ENCODE assay signal across 8 cellular contexts in genomic region chr16:75494696-75495601, GRCh38. TPM values are rescaled to one million over a fixed set of nuclear protein-coding genes. Genes with fewer than 3 reads are reported as not detected.
DNase-seq lines count a peak whose midpoint lies in the region; ATAC-seq and TF ChIP-seq lines count a peak whose summit lies in the region.

Gene CHST6, minus strand, starts transcription at chr16:75495441. Its CDS starts 15,613 bp downstream, at chr16:75479828.

- TF ChIP-seq POLR2A in right lobe of liver (IDR thresholded peaks at IDR 0.05): no peak
- TF ChIP-seq POLR2A in lower leg skin (IDR thresholded peaks at IDR 0.05): no peak

- no peak within 1 kb of the TSS for H3K4me3 ChIP-seq in OCI-LY1 (ENCODE audit: low read depth, low read length, poor library complexity, severe bottlenecking)
- peak within 1 kb of the TSS; percentile 22 for H3K4me3 ChIP-seq in colonic mucosa
- H3K4me3 ChIP-seq in right lobe of liver: peak within 1 kb of the TSS; percentile 5 to 10 (median 9)
- no peak within 1 kb of the TSS for H3K4me3 ChIP-seq in lower leg skin (ENCODE audit: low read depth, poor library complexity, severe bottlenecking)

- no peak within 1 kb of the TSS for H3K27ac ChIP-seq in OCI-LY1 (ENCODE audit: low read depth, low read length, poor library complexity, severe bottlenecking)
- H3K27ac ChIP-seq in colonic mucosa: no peak within 1 kb of the TSS
- H3K27ac ChIP-seq in right lobe of liver: no peak within 1 kb of the TSS

- H3K27me3 ChIP-seq in OCI-LY1 (ENCODE audit: insufficient read depth, low read length) (no peaks in the 10 kb centered on the region), colonic mucosa (peaks cover 8% of the 10 kb centered on the region), right lobe of liver (no peaks in the 10 kb centered on the region)

- DNase-seq in GM10266 (ENCODE audit: extremely low spot score) (peak; percentile 82), colonic mucosa (peak; percentile 43), right lobe of liver (peak in 1 of 3 donors; percentile 46), superior temporal gyrus (ENCODE audit: extremely low spot score) (peak; percentile 79), NCI-H2196 (lab: John Stamatoyannopoulos, UW; ENCODE audit: unreplicated experiment) (no peak), lower leg skin (ENCODE audit: low spot score in 2 of 2) (no peak)

- peak; percentile 68 for ATAC-seq in GM21737 (IDR thresholded peaks at IDR 0.05; ENCODE audit: unreplicated experiment)
- ATAC-seq in right lobe of liver: peak; percentile 60 to 74 (median 72)

- no peaks in the 10 kb centered on the region for H3F3A ChIP-seq in OCI-LY1 (ENCODE audit: insufficient read depth, low read length)

- peak; percentile 0 for TF ChIP-seq CTCF in GM10266 (IDR thresholded peaks at IDR 0.05; ENCODE audit: control insufficient read depth, insufficient read depth, low read depth, missing control alignments)
- no peak for TF ChIP-seq CTCF in OCI-LY1 (IDR thresholded peaks at IDR 0.05; ENCODE audit: low read length)
- no peak for TF ChIP-seq CTCF in colonic mucosa (IDR thresholded peaks at IDR 0.05)
- TF ChIP-seq CTCF in right lobe of liver (IDR thresholded peaks at IDR 0.05): no peak
- TF ChIP-seq CTCF in lower leg skin (IDR thresholded peaks at IDR 0.05): no peak

- no peaks in the 10 kb centered on the region for H3K36me3 ChIP-seq in OCI-LY1 (ENCODE audit: insufficient read depth, low read length)
- H3K36me3 ChIP-seq in colonic mucosa: no peaks in the 10 kb centered on the region
- no peaks in the 10 kb centered on the region for H3K36me3 ChIP-seq in right lobe of liver

- no peaks in the 10 kb centered on the region for H4K20me1 ChIP-seq in OCI-LY1 (ENCODE audit: insufficient read depth, low read length)

- no peaks in the 10 kb centered on the region for H3K9me2 ChIP-seq in OCI-LY1 (ENCODE audit: low read depth, low read length)

- H3K9ac ChIP-seq in OCI-LY1 (ENCODE audit: low read length): no peak within 1 kb of the TSS
- peak within 1 kb of the TSS; percentile 43 to 46 for H3K9ac ChIP-seq in colonic mucosa (ENCODE audit: low read depth in 2 of 2, low read length in 2 of 2)

- peak within 1 kb of the TSS; percentile 33 for H3K4me2 ChIP-seq in OCI-LY1 (ENCODE audit: low read length)

- peaks cover 6% of the 10 kb centered on the region for H3K4me1 ChIP-seq in OCI-LY1 (ENCODE audit: insufficient read depth, low read length, severe bottlenecking)
- H3K4me1 ChIP-seq in colonic mucosa: peaks cover 6% of the 10 kb centered on the region
- no peaks in the 10 kb centered on the region for H3K4me1 ChIP-seq in right lobe of liver

- H3K9me3 ChIP-seq in OCI-LY1 (ENCODE audit: low read length): no peaks in the 10 kb centered on the region
- H3K9me3 ChIP-seq in colonic mucosa: no peaks in the 10 kb centered on the region
- H3K9me3 ChIP-seq in right lobe of liver: no peaks in the 10 kb centered on the region

- intact Hi-C loops in colonic mucosa (cut with DNase I): no loop called here
- intact Hi-C loops in right lobe of liver (cut with DNase I): no loop called here
- intact Hi-C loops in lower leg skin (cut with DNase I; ENCODE audit: low total_unique reads): no loop called here

- WGBS in right lobe of liver (ENCODE audit: insufficient coverage, low coverage, low lambda C conversion rate, missing lambda C conversion rate): 13% methylated on average over 9 of the region's 66 CpGs
- 3 to 5% methylated on average over 19 to 60 of the region's 66 CpGs for WGBS in lower leg skin, 2 donors

- H2AFZ ChIP-seq in OCI-LY1 (ENCODE audit: low read length): no peak within 1 kb of the TSS

- no peaks in the 10 kb centered on the region for H3K79me2 ChIP-seq in OCI-LY1 (ENCODE audit: insufficient read depth, low read length)

RNA-seq across cellular contexts. Expression of gene CHST6, which starts in this region (rescaled TPM):
- total RNA-seq in colonic mucosa: 1 to 10 TPM; 2.7 to 5.6 TPM
- under 1 TPM in 1 of 6 experiments, not detected in 5; 0.02 TPM for total RNA-seq in right lobe of liver
- under 1 TPM in 3 of 4 donors, not detected in 1; 0.11 to 0.56 (median 0.16) TPM for total RNA-seq in lower leg skin

Comparison
In these comparisons a context has a peak if more than half of its experiments do, and no peak if none do; other contexts are left out.
1. Peak in ATAC-seq and H3K4me3 ChIP-seq in right lobe of liver; RNA of the gene not detected or under 1 TPM.
2. DNase-seq: peak in GM10266 (single experiment), colonic mucosa (single experiment) and superior temporal gyrus (single experiment); none in NCI-H2196 (single experiment) and lower leg skin (0 of 2).